In the genomic region with DNA sequence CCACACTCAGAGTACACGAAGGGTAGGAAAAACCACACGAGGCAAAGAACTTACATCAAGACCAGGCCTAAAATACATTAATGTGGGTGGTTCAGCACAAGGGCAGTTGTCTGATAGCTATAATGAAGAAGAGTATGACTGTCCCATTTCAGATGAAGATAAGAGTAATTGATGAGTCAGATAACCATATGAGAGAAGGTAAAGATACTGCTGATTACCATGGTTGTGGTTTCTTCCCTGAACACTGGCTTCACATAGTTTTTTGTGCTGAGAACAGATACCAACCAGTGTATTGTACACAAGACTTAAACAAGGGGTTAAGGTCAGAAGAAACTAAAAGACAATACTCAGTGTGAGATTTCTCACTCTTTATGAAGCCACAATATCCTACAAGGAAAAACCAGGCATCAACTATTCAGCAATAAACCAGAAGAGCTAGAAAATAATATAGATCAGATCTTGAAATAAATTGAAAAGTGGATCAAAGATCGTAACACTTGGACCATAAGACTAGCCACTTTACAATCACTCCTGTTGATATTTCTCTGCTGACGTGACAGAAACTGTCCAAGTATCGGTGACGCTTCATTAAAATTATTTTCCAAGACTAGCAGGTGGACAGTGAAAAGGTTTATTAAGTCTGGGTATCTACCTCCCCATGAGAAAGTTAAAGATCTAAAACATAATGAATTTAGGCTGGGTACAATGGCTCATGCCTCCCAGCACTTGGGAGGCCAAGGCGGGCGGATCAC, we compare ENCODE assay signal across 1 cellular context.
A peak's percentile ranks its signal among the peaks of the same experiment; 100 is the strongest.
TF ChIP-seq lines count a peak whose summit lies in the region.

No MANE protein-coding gene starts in this region.

TF ChIP-seq in HepG2, 621 proteins besides CTCF, POLR2A, EP300 and RAD21:
- peak; percentile 46; the same call in 1 of the 2 replicates for TF ChIP-seq MAFF (IDR thresholded peaks at IDR 0.05; ENCODE audit: low read depth, low read length)
- no peak for TF ChIP-seq SMYD3 (CRISPR knock-in tag; IDR thresholded peaks at IDR 0.05)
- peak; percentile 59 to 71 for TF ChIP-seq MAFK (conservative IDR thresholded peaks at IDR 0.05 in 1 of 2, IDR thresholded peaks at IDR 0.05 in 1 of 2; ENCODE audit: low read length in 2 of 2)
- no peak for TF ChIP-seq ZNF292 (CRISPR knock-in tag; IDR thresholded peaks at IDR 0.05; ENCODE audit: borderline replicate concordance, low read depth)
